In genomic region chr3:146203761-146204160, GRCh38 we compare ENCODE assay signal across 29 cellular contexts. TPM values are rescaled to one million over a fixed set of nuclear protein-coding genes. Genes with fewer than 3 reads are reported as not detected.
"Had no signal": no experiment of that assay in that cellular context is flagged by ENCODE, and none has a peak within 500 bp of the region (broad histone marks: within the 10 kb centered on the region; RNA-seq: fewer than 3 reads in every experiment).

No MANE protein-coding gene starts in this region.

- H3K4me3 Mint-ChIP-seq: activated CD4-positive, alpha-beta memory T cell treated with anti-CD3 and anti-CD28 coated beads for 36 hours; activated CD8-positive, alpha-beta memory T cell treated with anti-CD3 and anti-CD28 coated beads, Interleukin-2, amount 10 ng/mL, durations not matched to agents 7 days and 5 days; activated CD8-positive, alpha-beta T cell treated with anti-CD3 and anti-CD28 coated beads, Interleukin-2, amount 10 ng/mL, durations not matched to agents 7 days and 5 days; activated naive CD4-positive, alpha-beta T cell treated with anti-CD3 and anti-CD28 coated beads for 36 hours; activated naive CD4-positive, alpha-beta T cell treated with anti-CD3 and anti-CD28 coated beads, Interleukin-2, amount 50 U/mL, for 24 hours; activated naive CD8-positive, alpha-beta T cell treated with anti-CD3 and anti-CD28 coated beads for 36 hours; activated T-helper 1 cell treated with anti-CD3 and anti-CD28 coated beads, Interleukin-12 subunit alpha, Interleukin-12 subunit beta, Interleukin-2, Interleukin-4 antibody, amounts not matched to agents 30 ng/mL and 10 ng/mL and 1 ng/mL, durations not matched to agents 14 hours and 24 hours and 36 hours; effector memory CD8-positive, alpha-beta T cell; T-helper 17 cell had no signal

- H3K9me3 Mint-ChIP-seq: activated CD4-positive, alpha-beta memory T cell treated with anti-CD3 and anti-CD28 coated beads for 36 hours; activated naive CD4-positive, alpha-beta T cell treated with anti-CD3 and anti-CD28 coated beads for 36 hours; activated naive CD4-positive, alpha-beta T cell treated with anti-CD3 and anti-CD28 coated beads, Interleukin-2, amount 50 U/mL, for 24 hours; activated naive CD8-positive, alpha-beta T cell treated with anti-CD3 and anti-CD28 coated beads for 36 hours; activated T-helper 1 cell treated with anti-CD3 and anti-CD28 coated beads, Interleukin-12 subunit alpha, Interleukin-12 subunit beta, Interleukin-2, Interleukin-4 antibody, amounts not matched to agents 30 ng/mL and 10 ng/mL and 1 ng/mL, durations not matched to agents 14 hours and 24 hours and 36 hours; activated T-helper 2 cell treated with anti-CD3 and anti-CD28 coated beads, Interferon-gamma antibody, Interleukin-2, Interleukin-4, amounts not matched to agents 10 μg/mL and 5 μg/mL and 100 μg/mL, durations not matched to agents 14 hours and 24 hours and 36 hours; effector memory CD8-positive, alpha-beta T cell had no signal

- H3K27ac Mint-ChIP-seq: activated CD4-positive, alpha-beta memory T cell treated with anti-CD3 and anti-CD28 coated beads for 36 hours; activated CD8-positive, alpha-beta memory T cell treated with anti-CD3 and anti-CD28 coated beads, Interleukin-2, amount 10 ng/mL, durations not matched to agents 7 days and 5 days; activated CD8-positive, alpha-beta T cell treated with anti-CD3 and anti-CD28 coated beads, Interleukin-2, amount 10 ng/mL, durations not matched to agents 7 days and 5 days; activated naive CD4-positive, alpha-beta T cell treated with anti-CD3 and anti-CD28 coated beads for 36 hours; activated naive CD4-positive, alpha-beta T cell treated with anti-CD3 and anti-CD28 coated beads, Interleukin-2, amount 50 U/mL, for 24 hours; activated naive CD8-positive, alpha-beta T cell treated with anti-CD3 and anti-CD28 coated beads for 36 hours; activated T-helper 1 cell treated with anti-CD3 and anti-CD28 coated beads, Interleukin-12 subunit alpha, Interleukin-12 subunit beta, Interleukin-2, Interleukin-4 antibody, amounts not matched to agents 30 ng/mL and 10 ng/mL and 1 ng/mL, durations not matched to agents 14 hours and 24 hours and 36 hours; activated T-helper 2 cell treated with anti-CD3 and anti-CD28 coated beads, Interferon-gamma antibody, Interleukin-2, Interleukin-4, amounts not matched to agents 10 μg/mL and 5 μg/mL and 100 μg/mL, durations not matched to agents 14 hours and 24 hours and 36 hours; effector memory CD8-positive, alpha-beta T cell; T-helper 17 cell had no signal

- H3K27me3 Mint-ChIP-seq: effector memory CD8-positive, alpha-beta T cell had no signal

- H3K36me3 Mint-ChIP-seq: activated CD4-positive, alpha-beta memory T cell treated with anti-CD3 and anti-CD28 coated beads for 36 hours; activated CD8-positive, alpha-beta memory T cell treated with anti-CD3 and anti-CD28 coated beads, Interleukin-2, amount 10 ng/mL, durations not matched to agents 7 days and 5 days; activated naive CD4-positive, alpha-beta T cell treated with anti-CD3 and anti-CD28 coated beads, Interleukin-2, amount 50 U/mL, for 24 hours; activated naive CD8-positive, alpha-beta T cell treated with anti-CD3 and anti-CD28 coated beads for 36 hours had no signal

- H3K4me1 Mint-ChIP-seq: activated CD8-positive, alpha-beta memory T cell treated with anti-CD3 and anti-CD28 coated beads, Interleukin-2, amount 10 ng/mL, durations not matched to agents 7 days and 5 days; activated naive CD4-positive, alpha-beta T cell treated with anti-CD3 and anti-CD28 coated beads, Interleukin-2, amount 50 U/mL, for 24 hours; activated naive CD8-positive, alpha-beta T cell treated with anti-CD3 and anti-CD28 coated beads for 36 hours; T-helper 17 cell had no signal

- ATAC-seq: activated CD8-positive, alpha-beta memory T cell treated with anti-CD3 and anti-CD28 coated beads, Interleukin-2, amount 10 ng/mL, durations not matched to agents 7 days and 5 days; activated CD8-positive, alpha-beta T cell treated with anti-CD3 and anti-CD28 coated beads, Interleukin-2, amount 10 ng/mL, durations not matched to agents 7 days and 5 days; effector memory CD8-positive, alpha-beta T cell; gastroesophageal sphincter; heart right ventricle; T-helper 17 cell had no signal

- DNase-seq: activated CD4-positive, alpha-beta memory T cell treated with anti-CD3 and anti-CD28 coated beads for 36 hours; activated CD4-positive, alpha-beta T cell treated with anti-CD3 and anti-CD28 coated beads for 1 hour; activated CD4-positive, alpha-beta T cell treated with anti-CD3 and anti-CD28 coated beads for 4 hours; activated CD4-positive, alpha-beta T cell treated with anti-CD3 and anti-CD28 coated beads, Interleukin-2, amount 50 U/mL, for 1 hour; activated CD8-positive, alpha-beta memory T cell treated with anti-CD3 and anti-CD28 coated beads, Interleukin-2, amount 10 ng/mL, durations not matched to agents 7 days and 5 days; activated CD8-positive, alpha-beta memory T cell treated with anti-CD3 and anti-CD28 coated beads, Interleukin-2, amount 50 U/mL, for 4 hours; activated CD8-positive, alpha-beta T cell treated with anti-CD3 and anti-CD28 coated beads, Interleukin-2, amount 10 ng/mL, durations not matched to agents 7 days and 5 days; activated effector memory CD4-positive, alpha-beta T cell treated with anti-CD3 and anti-CD28 coated beads, Interleukin-2, amount 50 U/mL, for 16 hours; activated naive CD4-positive, alpha-beta T cell treated with anti-CD3 and anti-CD28 coated beads for 36 hours; activated naive CD8-positive, alpha-beta T cell treated with anti-CD3 and anti-CD28 coated beads for 36 hours; activated T-cell treated with anti-CD3 and anti-CD28 coated beads, Interleukin-2, amount 50 U/mL, for 1 hour; activated T-cell treated with anti-CD3 and anti-CD28 coated beads, Interleukin-2, amount 50 U/mL, for 48 hours; amniotic stem cell; anterior cingulate cortex; caudate nucleus; cortex of kidney; dermis blood vessel endothelial cell; effector CD4-positive, alpha-beta T cell; effector memory CD8-positive, alpha-beta T cell; erythroblast; foreskin melanocyte; heart right ventricle; T-helper 1 cell; T-helper 17 cell had no signal

RNA-seq across cellular contexts. Expression of gene PLSCR4, which starts 47.1 kb away (rescaled TPM):
- total RNA-seq: activated CD4-positive, alpha-beta memory T cell treated with anti-CD3 and anti-CD28 coated beads for 36 hours; activated CD8-positive, alpha-beta memory T cell treated with anti-CD3 and anti-CD28 coated beads for 36 hours; activated CD8-positive, alpha-beta memory T cell treated with anti-CD3 and anti-CD28 coated beads, Interleukin-2, amount 10 ng/mL, durations not matched to agents 7 days and 5 days; activated naive CD4-positive, alpha-beta T cell treated with anti-CD3 and anti-CD28 coated beads for 36 hours; activated naive CD8-positive, alpha-beta T cell treated with anti-CD3 and anti-CD28 coated beads for 36 hours; activated T-helper 1 cell treated with anti-CD3 and anti-CD28 coated beads, Interleukin-12 subunit alpha, Interleukin-12 subunit beta, Interleukin-2, Interleukin-4 antibody, amounts not matched to agents 30 ng/mL and 10 ng/mL and 1 ng/mL, durations not matched to agents 14 hours and 24 hours and 36 hours; activated T-helper 2 cell treated with anti-CD3 and anti-CD28 coated beads, Interferon-gamma antibody, Interleukin-2, Interleukin-4, amounts not matched to agents 10 μg/mL and 5 μg/mL and 100 μg/mL, durations not matched to agents 14 hours and 24 hours and 36 hours had no signal
